ENCODE assay signal across 1 cellular context in the genomic region with DNA sequence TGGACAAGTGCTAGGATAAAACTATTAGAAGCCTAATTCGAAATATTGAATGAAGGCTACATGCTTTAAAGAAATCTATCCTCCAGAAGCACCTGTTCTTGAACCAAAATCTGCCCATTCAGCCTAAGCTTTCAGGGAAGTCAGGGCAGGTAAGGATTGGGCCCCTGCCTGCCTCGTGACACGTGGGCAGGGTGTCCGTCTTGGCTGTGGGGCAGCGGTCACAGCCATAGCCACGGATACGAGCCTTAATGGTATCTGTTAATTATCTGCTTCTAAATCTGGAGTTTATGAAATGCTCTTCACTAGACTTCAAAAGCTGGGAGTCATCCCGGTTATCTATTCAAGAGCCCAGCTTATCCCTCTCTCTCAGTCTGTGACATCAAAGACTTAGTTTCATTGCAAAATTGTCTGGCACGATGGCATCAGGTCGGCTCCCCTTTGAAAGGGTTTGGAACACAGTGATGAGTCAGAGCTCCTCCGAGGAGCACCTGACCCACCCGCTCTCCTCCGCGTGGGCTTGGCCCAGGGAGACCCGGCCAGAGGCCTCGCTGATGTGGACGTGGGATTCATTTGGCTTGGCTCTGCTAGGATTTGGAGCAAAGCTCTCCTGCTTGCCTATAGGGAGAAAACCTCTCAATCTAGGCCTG.
A peak's percentile ranks its signal among the peaks of the same experiment; 100 is the strongest.
TF ChIP-seq lines count a peak whose summit lies in the region.

No MANE protein-coding gene starts in this region.

TF ChIP-seq in HepG2, 621 proteins besides CTCF, POLR2A, EP300 and RAD21 (continued from another document and continues in another):
- TF ChIP-seq, protein P1, sequence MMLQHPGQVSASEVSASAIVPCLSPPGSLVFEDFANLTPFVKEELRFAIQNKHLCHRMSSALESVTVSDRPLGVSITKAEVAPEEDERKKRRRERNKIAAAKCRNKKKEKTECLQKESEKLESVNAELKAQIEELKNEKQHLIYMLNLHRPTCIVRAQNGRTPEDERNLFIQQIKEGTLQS (CRISPR knock-in tag; IDR thresholded peaks at IDR 0.05) = peak; percentile 96
- TF ChIP-seq KLF16 (CRISPR knock-in tag; IDR thresholded peaks at IDR 0.05) (peak in 1 of 2 experiments; percentile 85; a peak in 2 of 4 replicates), KLF11 (CRISPR knock-in tag; IDR thresholded peaks at IDR 0.05) (peak; percentile 64; the same call in 1 of the 2 replicates), FOXA1 (IDR thresholded peaks at IDR 0.05) (no peak), FOXA1 (CRISPR knock-in tag; IDR thresholded peaks at IDR 0.05) (peak; percentile 56; the same call in 1 of the 2 replicates), ARID3A (IDR thresholded peaks at IDR 0.05; ENCODE audit: low read depth, low read length) (peak; percentile 75), HMG20A (CRISPR knock-in tag; IDR thresholded peaks at IDR 0.05; ENCODE audit: borderline replicate concordance) (peak; percentile 94), ELF3 (CRISPR knock-in tag; IDR thresholded peaks at IDR 0.05) (peak; percentile 56; the same call in 1 of the 2 replicates), PHF8 (CRISPR knock-in tag; IDR thresholded peaks at IDR 0.05) (peak; percentile 31; the same call in 1 of the 2 replicates), MXI1 (IDR thresholded peaks at IDR 0.05; ENCODE audit: borderline replicate concordance, low read depth, low read length) (0 out of 3 replicates have a peak, but pooled peaks have one; percentile 36), ZNF703 (CRISPR knock-in tag; IDR thresholded peaks at IDR 0.05; ENCODE audit: borderline replicate concordance) (0 out of 2 replicates have a peak, but pooled peaks have one; percentile 48), MYNN (CRISPR knock-in tag; IDR thresholded peaks at IDR 0.05; ENCODE audit: low read depth) (peak; percentile 53; the same call in 1 of the 2 replicates), THRA (CRISPR knock-in tag; IDR thresholded peaks at IDR 0.05; ENCODE audit: borderline replicate concordance) (peak; percentile 70), BCL6 (CRISPR knock-in tag; IDR thresholded peaks at IDR 0.05) (peak; percentile 81), KDM5B (CRISPR knock-in tag; IDR thresholded peaks at IDR 0.05; ENCODE audit: borderline replicate concordance) (0 out of 2 replicates have a peak, but pooled peaks have one; percentile 46), ARNTL (CRISPR knock-in tag; IDR thresholded peaks at IDR 0.05) (peak; percentile 75), ARID5B (CRISPR knock-in tag; IDR thresholded peaks at IDR 0.05) (peak; percentile 95), GABPB1 (CRISPR knock-in tag; IDR thresholded peaks at IDR 0.05) (peak; percentile 55; the same call in 1 of the 2 replicates), NFKBIZ (CRISPR knock-in tag; IDR thresholded peaks at IDR 0.05) (peak; percentile 80; the same call in 1 of the 2 replicates), NR2F2 (IDR thresholded peaks at IDR 0.05; ENCODE audit: borderline replicate concordance, low read depth) (peak; percentile 50; the same call in 1 of the 2 replicates), HOXA3 (CRISPR knock-in tag; IDR thresholded peaks at IDR 0.05) (peak; percentile 69), ZNF598 (CRISPR knock-in tag; IDR thresholded peaks at IDR 0.05; ENCODE audit: borderline replicate concordance) (0 out of 2 replicates have a peak, but pooled peaks have one; percentile 33), RXRB (CRISPR knock-in tag; IDR thresholded peaks at IDR 0.05; ENCODE audit: borderline replicate concordance) (peak; percentile 77), KDM4B (CRISPR knock-in tag; IDR thresholded peaks at IDR 0.05) (0 out of 2 replicates have a peak, but pooled peaks have one; percentile 64), HDAC2 (CRISPR knock-in tag; IDR thresholded peaks at IDR 0.05) (peak; percentile 90), PCBP1 (IDR thresholded peaks at IDR 0.05; ENCODE audit: borderline replicate concordance, low read depth, low read length) (no peak), XRCC5 (optimal IDR thresholded peaks at IDR 0.05; ENCODE audit: low read length) (peak; percentile 80)
- TF ChIP-seq, protein P2, sequence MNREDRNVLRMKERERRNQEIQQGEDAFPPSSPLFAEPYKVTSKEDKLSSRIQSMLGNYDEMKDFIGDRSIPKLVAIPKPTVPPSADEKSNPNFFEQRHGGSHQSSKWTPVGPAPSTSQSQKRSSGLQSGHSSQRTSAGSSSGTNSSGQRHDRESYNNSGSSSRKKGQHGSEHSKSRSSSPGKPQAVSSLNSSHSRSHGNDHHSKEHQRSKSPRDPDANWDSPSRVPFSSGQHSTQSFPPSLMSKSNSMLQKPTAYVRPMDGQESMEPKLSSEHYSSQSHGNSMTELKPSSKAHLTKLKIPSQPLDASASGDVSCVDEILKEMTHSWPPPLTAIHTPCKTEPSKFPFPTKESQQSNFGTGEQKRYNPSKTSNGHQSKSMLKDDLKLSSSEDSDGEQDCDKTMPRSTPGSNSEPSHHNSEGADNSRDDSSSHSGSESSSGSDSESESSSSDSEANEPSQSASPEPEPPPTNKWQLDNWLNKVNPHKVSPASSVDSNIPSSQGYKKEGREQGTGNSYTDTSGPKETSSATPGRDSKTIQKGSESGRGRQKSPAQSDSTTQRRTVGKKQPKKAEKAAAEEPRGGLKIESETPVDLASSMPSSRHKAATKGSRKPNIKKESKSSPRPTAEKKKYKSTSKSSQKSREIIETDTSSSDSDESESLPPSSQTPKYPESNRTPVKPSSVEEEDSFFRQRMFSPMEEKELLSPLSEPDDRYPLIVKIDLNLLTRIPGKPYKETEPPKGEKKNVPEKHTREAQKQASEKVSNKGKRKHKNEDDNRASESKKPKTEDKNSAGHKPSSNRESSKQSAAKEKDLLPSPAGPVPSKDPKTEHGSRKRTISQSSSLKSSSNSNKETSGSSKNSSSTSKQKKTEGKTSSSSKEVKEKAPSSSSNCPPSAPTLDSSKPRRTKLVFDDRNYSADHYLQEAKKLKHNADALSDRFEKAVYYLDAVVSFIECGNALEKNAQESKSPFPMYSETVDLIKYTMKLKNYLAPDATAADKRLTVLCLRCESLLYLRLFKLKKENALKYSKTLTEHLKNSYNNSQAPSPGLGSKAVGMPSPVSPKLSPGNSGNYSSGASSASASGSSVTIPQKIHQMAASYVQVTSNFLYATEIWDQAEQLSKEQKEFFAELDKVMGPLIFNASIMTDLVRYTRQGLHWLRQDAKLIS (CRISPR knock-in tag; IDR thresholded peaks at IDR 0.05) = no peak
- TF ChIP-seq, protein P3, sequence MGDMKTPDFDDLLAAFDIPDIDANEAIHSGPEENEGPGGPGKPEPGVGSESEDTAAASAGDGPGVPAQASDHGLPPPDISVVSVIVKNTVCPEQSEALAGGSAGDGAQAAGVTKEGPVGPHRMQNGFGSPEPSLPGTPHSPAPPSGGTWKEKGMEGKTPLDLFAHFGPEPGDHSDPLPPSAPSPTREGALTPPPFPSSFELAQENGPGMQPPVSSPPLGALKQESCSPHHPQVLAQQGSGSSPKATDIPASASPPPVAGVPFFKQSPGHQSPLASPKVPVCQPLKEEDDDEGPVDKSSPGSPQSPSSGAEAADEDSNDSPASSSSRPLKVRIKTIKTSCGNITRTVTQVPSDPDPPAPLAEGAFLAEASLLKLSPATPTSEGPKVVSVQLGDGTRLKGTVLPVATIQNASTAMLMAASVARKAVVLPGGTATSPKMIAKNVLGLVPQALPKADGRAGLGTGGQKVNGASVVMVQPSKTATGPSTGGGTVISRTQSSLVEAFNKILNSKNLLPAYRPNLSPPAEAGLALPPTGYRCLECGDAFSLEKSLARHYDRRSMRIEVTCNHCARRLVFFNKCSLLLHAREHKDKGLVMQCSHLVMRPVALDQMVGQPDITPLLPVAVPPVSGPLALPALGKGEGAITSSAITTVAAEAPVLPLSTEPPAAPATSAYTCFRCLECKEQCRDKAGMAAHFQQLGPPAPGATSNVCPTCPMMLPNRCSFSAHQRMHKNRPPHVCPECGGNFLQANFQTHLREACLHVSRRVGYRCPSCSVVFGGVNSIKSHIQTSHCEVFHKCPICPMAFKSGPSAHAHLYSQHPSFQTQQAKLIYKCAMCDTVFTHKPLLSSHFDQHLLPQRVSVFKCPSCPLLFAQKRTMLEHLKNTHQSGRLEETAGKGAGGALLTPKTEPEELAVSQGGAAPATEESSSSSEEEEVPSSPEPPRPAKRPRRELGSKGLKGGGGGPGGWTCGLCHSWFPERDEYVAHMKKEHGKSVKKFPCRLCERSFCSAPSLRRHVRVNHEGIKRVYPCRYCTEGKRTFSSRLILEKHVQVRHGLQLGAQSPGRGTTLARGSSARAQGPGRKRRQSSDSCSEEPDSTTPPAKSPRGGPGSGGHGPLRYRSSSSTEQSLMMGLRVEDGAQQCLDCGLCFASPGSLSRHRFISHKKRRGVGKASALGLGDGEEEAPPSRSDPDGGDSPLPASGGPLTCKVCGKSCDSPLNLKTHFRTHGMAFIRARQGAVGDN (CRISPR knock-in tag; IDR thresholded peaks at IDR 0.05) = peak; percentile 76
- TF ChIP-seq, protein P4, sequence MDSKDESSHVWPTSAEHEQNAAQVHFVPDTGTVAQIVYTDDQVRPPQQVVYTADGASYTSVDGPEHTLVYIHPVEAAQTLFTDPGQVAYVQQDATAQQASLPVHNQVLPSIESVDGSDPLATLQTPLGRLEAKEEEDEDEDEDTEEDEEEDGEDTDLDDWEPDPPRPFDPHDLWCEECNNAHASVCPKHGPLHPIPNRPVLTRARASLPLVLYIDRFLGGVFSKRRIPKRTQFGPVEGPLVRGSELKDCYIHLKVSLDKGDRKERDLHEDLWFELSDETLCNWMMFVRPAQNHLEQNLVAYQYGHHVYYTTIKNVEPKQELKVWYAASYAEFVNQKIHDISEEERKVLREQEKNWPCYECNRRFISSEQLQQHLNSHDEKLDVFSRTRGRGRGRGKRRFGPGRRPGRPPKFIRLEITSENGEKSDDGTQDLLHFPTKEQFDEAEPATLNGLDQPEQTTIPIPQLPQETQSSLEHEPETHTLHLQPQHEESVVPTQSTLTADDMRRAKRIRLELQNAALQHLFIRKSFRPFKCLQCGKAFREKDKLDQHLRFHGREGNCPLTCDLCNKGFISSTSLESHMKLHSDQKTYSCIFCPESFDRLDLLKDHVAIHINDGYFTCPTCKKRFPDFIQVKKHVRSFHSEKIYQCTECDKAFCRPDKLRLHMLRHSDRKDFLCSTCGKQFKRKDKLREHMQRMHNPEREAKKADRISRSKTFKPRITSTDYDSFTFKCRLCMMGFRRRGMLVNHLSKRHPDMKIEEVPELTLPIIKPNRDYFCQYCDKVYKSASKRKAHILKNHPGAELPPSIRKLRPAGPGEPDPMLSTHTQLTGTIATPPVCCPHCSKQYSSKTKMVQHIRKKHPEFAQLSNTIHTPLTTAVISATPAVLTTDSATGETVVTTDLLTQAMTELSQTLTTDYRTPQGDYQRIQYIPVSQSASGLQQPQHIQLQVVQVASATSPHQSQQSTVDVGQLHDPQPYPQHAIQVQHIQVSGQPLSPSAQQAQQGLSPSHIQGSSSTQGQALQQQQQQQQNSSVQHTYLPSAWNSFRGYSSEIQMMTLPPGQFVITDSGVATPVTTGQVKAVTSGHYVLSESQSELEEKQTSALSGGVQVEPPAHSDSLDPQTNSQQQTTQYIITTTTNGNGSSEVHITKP (CRISPR knock-in tag; IDR thresholded peaks at IDR 0.05; ENCODE audit: low read depth) = 0 out of 2 replicates have a peak, but pooled peaks have one; percentile 25
